In genomic region chr6:157710604-157711003, GRCh38 we compare ENCODE assay signal across 28 cellular contexts.
DNase-seq lines count a peak whose midpoint lies in the region; ATAC-seq and TF ChIP-seq lines count a peak whose summit lies in the region.
"Had no signal": no experiment of that assay in that cellular context is flagged by ENCODE, and none has a peak within 500 bp of the region (broad histone marks: within the 10 kb centered on the region; RNA-seq: fewer than 3 reads in every experiment).

No MANE protein-coding gene starts in this region.

- no peak for TF ChIP-seq CTCF in HFFc6 (IDR thresholded peaks at IDR 0.05)
- no peak for TF ChIP-seq CTCF in choroid plexus epithelial cell (conservative IDR thresholded peaks at IDR 0.05; ENCODE audit: low read depth, low read length)

- no peak for ATAC-seq in GM18519 (IDR thresholded peaks at IDR 0.05; ENCODE audit: low FRiP score, unreplicated experiment)
- ATAC-seq: foreskin keratinocyte, heart left ventricle, right cardiac atrium had no signal

- no peaks in the 10 kb centered on the region for H3K36me3 Mint-ChIP-seq in HFFc6 (ENCODE audit: low read depth)
- H3K36me3 Mint-ChIP-seq: activated naive CD4-positive, alpha-beta T cell treated with anti-CD3 and anti-CD28 coated beads, Interleukin-2, amount 50 U/mL, for 72 hours; CD8-positive, alpha-beta memory T cell; mesothelial cell of epicardium had no signal

- H3K27me3 Mint-ChIP-seq in HFFc6 (ENCODE audit: insufficient read depth): peaks cover 19% of the 10 kb centered on the region
- H3K27me3 Mint-ChIP-seq: naive B cell had no signal

- peaks cover 34% of the 10 kb centered on the region for H3K4me1 Mint-ChIP-seq in HFFc6 (ENCODE audit: low read depth)
- H3K4me1 Mint-ChIP-seq: CD8-positive, alpha-beta memory T cell; naive B cell had no signal

- H3K27ac Mint-ChIP-seq in HFFc6: no peak overlapping the region
- H3K27ac Mint-ChIP-seq: activated naive CD4-positive, alpha-beta T cell treated with anti-CD3 and anti-CD28 coated beads, Interleukin-2, amount 50 U/mL, for 72 hours; mesothelial cell of epicardium; T-helper 2 cell treated with Interferon-gamma antibody and Interleukin-4, amounts not matched to agents 5 μg/mL and 100 μg/mL, for 36 hours had no signal

- no peaks in the 10 kb centered on the region for H3K9me3 Mint-ChIP-seq in HFFc6
- H3K9me3 Mint-ChIP-seq: activated naive CD4-positive, alpha-beta T cell treated with anti-CD3 and anti-CD28 coated beads, Interleukin-2, amount 50 U/mL, for 72 hours; CD8-positive, alpha-beta memory T cell; mesothelial cell of epicardium; T-helper 2 cell treated with Interferon-gamma antibody and Interleukin-4, amounts not matched to agents 5 μg/mL and 100 μg/mL, for 36 hours had no signal

- no peak overlapping the region for H3K4me3 Mint-ChIP-seq in HFFc6
- H3K4me3 Mint-ChIP-seq: CD8-positive, alpha-beta memory T cell; mesothelial cell of epicardium; naive B cell; T-helper 2 cell treated with Interferon-gamma antibody and Interleukin-4, amounts not matched to agents 5 μg/mL and 100 μg/mL, for 36 hours had no signal

- H3K4me3 ChIP-seq in choroid plexus epithelial cell (ENCODE audit: low read depth, low read length): no peak overlapping the region
- H3K4me3 ChIP-seq: heart left ventricle, tibial artery had no signal

- peak; percentile 42 for DNase-seq in Daoy (ENCODE audit: low read depth)
- DNase-seq in HFFc6: peak; percentile 10
- DNase-seq in choroid plexus epithelial cell (ENCODE audit: low read depth): peak; percentile 21
- peak; percentile 20 for DNase-seq in iris pigment epithelial cell (ENCODE audit: low read depth)
- DNase-seq in activated CD4-positive, alpha-beta T cell treated with anti-CD3 and anti-CD28 coated beads, Interleukin-2, amount 50 U/mL, for 4 hours: no peak
- no peak for DNase-seq in ureter (ENCODE audit: low spot score)
- DNase-seq in GM19238 (ENCODE audit: insufficient read length, low spot score): no peak
- DNase-seq: activated CD4-positive, alpha-beta T cell treated with anti-CD3 and anti-CD28 coated beads for 4 hours; activated effector memory CD4-positive, alpha-beta T cell treated with Interleukin-2 at 50 U/mL for 16 hours; aorta; CD8-positive, alpha-beta memory T cell; DMS 273 treated with DMSO at 0.1 percent for 48 hours; foreskin keratinocyte; heart left ventricle; kidney; naive B cell; NCI-H1048; NCI-H446 treated with DMSO at 0.1 percent for 48 hours; NCI-H774; posterior cingulate gyrus; right cardiac atrium; SHP77 treated with DMSO at 0.1 percent for 48 hours; stimulated activated CD8-positive, alpha-beta memory T cell treated with anti-CD3 and anti-CD28 coated beads, Interleukin-4, amount 100 ng/mL, for 48 hours; tibial artery had no signal

Comparison
In these comparisons a context has a peak if more than half of its experiments do, and no peak if none do; other contexts are left out.
1. DNase-seq: peak in Daoy (single experiment), HFFc6 (single experiment), choroid plexus epithelial cell (single experiment) and iris pigment epithelial cell (single experiment); none in activated CD4-positive, alpha-beta T cell treated with anti-CD3 and anti-CD28 coated beads, Interleukin-2, amount 50 U/mL, for 4 hours (0 of 2), ureter (single experiment) and GM19238 (single experiment).